Comparison of ENCODE assay signal across 24 cellular contexts in the genomic region with DNA sequence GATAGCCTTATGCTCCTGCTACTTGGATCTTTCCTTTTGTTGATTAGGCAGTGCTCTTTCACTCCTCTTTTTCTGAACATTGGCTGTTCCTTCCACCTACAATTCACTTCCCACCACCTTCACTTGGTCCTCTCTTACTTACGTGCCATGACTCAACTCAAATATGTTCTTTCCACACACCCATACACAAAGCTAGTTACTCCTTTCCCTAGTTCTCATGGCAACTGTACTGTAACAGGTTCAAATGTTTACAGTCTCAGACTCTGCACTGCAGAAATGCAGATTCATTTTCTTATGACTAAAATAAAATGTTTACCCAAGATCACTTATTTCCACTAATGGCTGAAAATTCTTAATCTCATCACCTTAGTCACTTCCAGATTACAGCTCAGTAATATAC.
"Had no signal": no experiment of that assay in that cellular context is flagged by ENCODE, and none has a peak within 500 bp of the region (broad histone marks: within the 10 kb centered on the region; RNA-seq: fewer than 3 reads in every experiment).

No MANE protein-coding gene starts in this region.

- H3K4me3 ChIP-seq: MG63, SJCRH30 had no signal

- H3K36me3 ChIP-seq: MG63, SJCRH30 had no signal

- H3K9me3 ChIP-seq: MG63, SJCRH30 had no signal

- DNase-seq: KBM-7, MG63, NCI-H1092, NCI-H1105 treated with DMSO at 0.1 percent for 48 hours, NCI-H1417 treated with DMSO at 0.1 percent for 48 hours, NCI-H146, NCI-H1694 treated with DMSO at 0.1 percent for 48 hours, NCI-H1930, NCI-H2081, NCI-H2107, NCI-H226, NCI-H446, NCI-H510A, NCI-H524 treated with DMSO at 0.1 percent for 48 hours, NCI-H69, NCI-H774, PC-3, SHP77 treated with DMSO at 0.1 percent for 48 hours, SJCRH30 had no signal

- H3K27ac ChIP-seq: HL-60, RWPE1, SJCRH30 had no signal

- H3K4me1 ChIP-seq: SJCRH30 had no signal

- ATAC-seq: Panc1, PC-3, Right ventricle myocardium inferior, SK-N-SH treated with all-trans-retinoic acid at 6 μM for 48 hours had no signal
